16 cellular contexts compared by ENCODE assay signal in the genomic region with DNA sequence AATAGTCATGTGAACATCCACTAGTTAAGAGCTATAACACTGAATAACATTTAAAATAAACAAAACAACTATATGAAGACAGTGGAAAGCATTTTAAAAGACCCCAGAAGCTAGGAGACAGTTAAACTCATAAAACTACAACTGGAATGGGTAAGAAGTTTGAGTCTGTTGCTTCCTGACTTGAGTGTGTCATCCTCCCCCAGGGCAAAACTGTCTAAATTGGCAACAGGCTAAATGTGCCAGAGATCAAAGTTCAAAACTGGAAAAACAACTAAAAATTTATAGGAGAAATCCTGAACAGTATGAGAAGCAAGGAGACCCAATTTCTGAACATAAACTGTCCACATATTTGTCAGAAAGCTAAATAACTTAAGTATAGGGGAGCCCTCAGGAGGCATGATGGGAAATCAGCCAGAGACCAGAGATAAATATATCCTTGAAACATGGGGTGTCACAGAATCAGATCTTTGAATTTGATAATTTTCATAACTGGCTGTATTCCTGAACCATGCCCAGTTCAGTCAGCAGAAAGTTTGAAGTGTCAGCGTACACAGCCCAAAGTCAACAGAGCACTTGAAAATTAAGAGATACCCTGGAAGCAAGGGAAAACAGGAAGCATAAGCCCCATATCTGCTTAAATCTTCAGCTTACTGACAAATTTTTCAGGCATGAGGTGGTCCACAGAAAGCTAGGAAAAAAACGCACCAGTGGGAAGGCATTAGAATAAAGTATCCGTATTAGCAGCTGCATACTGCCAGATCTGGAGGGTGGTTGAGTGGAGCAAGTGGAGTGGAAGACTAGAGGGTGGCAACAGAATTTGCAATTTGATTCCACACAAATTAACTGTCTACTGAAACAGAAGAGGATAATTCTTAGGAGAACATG.
DNase-seq lines count a peak whose midpoint lies in the region; ATAC-seq and TF ChIP-seq lines count a peak whose summit lies in the region.
"Had no signal": no experiment of that assay in that cellular context is flagged by ENCODE, and none has a peak within 500 bp of the region (broad histone marks: within the 10 kb centered on the region; RNA-seq: fewer than 3 reads in every experiment).

No MANE protein-coding gene starts in this region.

- H3K27ac Mint-ChIP-seq in type B pancreatic cell = no peak overlapping the region
- H3K27ac Mint-ChIP-seq: CD8-positive, alpha-beta memory T cell had no signal

- H3K9me3 Mint-ChIP-seq in type B pancreatic cell = peaks cover 8% of the 10 kb centered on the region

- H3K9me3 ChIP-seq in mammary epithelial cell (replicated peaks; ENCODE audit: insufficient read depth, low read length) (no peaks in the 10 kb centered on the region), left lung (peaks cover 0 to 17% of the 10 kb centered on the region in 2 donors)

- no peaks in the 10 kb centered on the region for H3K4me1 Mint-ChIP-seq in type B pancreatic cell (ENCODE audit: unreplicated experiment)
- H3K4me1 Mint-ChIP-seq: CD8-positive, alpha-beta memory T cell had no signal

- H3K27me3 ChIP-seq in mammary epithelial cell (ENCODE audit: insufficient read depth, low read length) (no peaks in the 10 kb centered on the region), left lung (no peaks in the 10 kb centered on the region)
- H3K27me3 ChIP-seq: BLaER1 had no signal

- H3K4me3 Mint-ChIP-seq in type B pancreatic cell = no peak overlapping the region
- H3K4me3 Mint-ChIP-seq: CD8-positive, alpha-beta memory T cell had no signal

- no peak overlapping the region for H3K27ac ChIP-seq in mammary epithelial cell (ENCODE audit: insufficient read depth, low read depth, low read length)
- no peak overlapping the region for H3K27ac ChIP-seq in left lung
- H3K27ac ChIP-seq: BLaER1 had no signal

- DNase-seq in DMS53 treated with DMSO at 0.1 percent for 48 hours (lab: John Stamatoyannopoulos, UW; ENCODE audit: unreplicated experiment) (peak; percentile 29), LoVo (ENCODE audit: low spot score) (peak; percentile 3), mammary epithelial cell (peak; percentile 64), left lung (no peak), superior temporal gyrus (ENCODE audit: extremely low spot score) (no peak), H4 (ENCODE audit: low spot score) (no peak), type B pancreatic cell (ENCODE audit: extremely low spot score, unreplicated experiment) (no peak)
- DNase-seq: CD8-positive, alpha-beta memory T cell; IMR-90; Kasumi-1; MV-4-11; NCI-H1417; NCI-H187 treated with DMSO at 0.1 percent for 48 hours; NCI-H774 had no signal

- H3K36me3 ChIP-seq in mammary epithelial cell (ENCODE audit: insufficient read depth, low read length) (peaks cover under 1% of the 10 kb centered on the region), left lung (no peaks in the 10 kb centered on the region)
- H3K36me3 ChIP-seq: BLaER1 had no signal

- H3K4me2 ChIP-seq in mammary epithelial cell (ENCODE audit: insufficient read depth, low read depth, low read length) = no peak overlapping the region
- H3K4me2 ChIP-seq: BLaER1 had no signal

- H3K27me3 Mint-ChIP-seq in type B pancreatic cell = no peaks in the 10 kb centered on the region

- TF ChIP-seq CTCF in mammary epithelial cell (conservative IDR thresholded peaks at IDR 0.05 in 1 of 2, IDR thresholded peaks at IDR 0.05 in 1 of 2; ENCODE audit: extremely low read depth in 1 of 2, insufficient read depth in 1 of 2, low read depth in 1 of 2, low read length in 2 of 2) = no peak
- no peak for TF ChIP-seq CTCF in left lung (IDR thresholded peaks at IDR 0.05)
- TF ChIP-seq CTCF in type B pancreatic cell (conservative IDR thresholded peaks at IDR 0.05) = no peak

- no peaks in the 10 kb centered on the region for H3K79me2 ChIP-seq in mammary epithelial cell (ENCODE audit: insufficient read depth, low read length)

- no peak overlapping the region for H3K4me3 ChIP-seq in mammary epithelial cell (replicated peaks in 1 of 3; ENCODE audit: insufficient read depth in 1 of 3, low read depth in 2 of 3, low read length in 3 of 3)
- no peak overlapping the region for H3K4me3 ChIP-seq in left lung
- H3K4me3 ChIP-seq: BLaER1 had no signal

- H3K36me3 Mint-ChIP-seq in type B pancreatic cell = no peaks in the 10 kb centered on the region
- H3K36me3 Mint-ChIP-seq: CD8-positive, alpha-beta memory T cell had no signal

- H4K20me1 ChIP-seq in mammary epithelial cell (ENCODE audit: insufficient read depth, low read length) = no peaks in the 10 kb centered on the region
- H4K20me1 ChIP-seq: BLaER1 had no signal

- no TSS peak for BruUV-seq in mammary epithelial cell (replicated peaks; lab: Mats Ljungman, UMichigan)

- CTCF ChIA-PET in mammary epithelial cell (lab: Charles Lee; ENCODE audit: low non-redundant PET) = no interaction called here

- WGBS in mammary epithelial cell (ENCODE audit: low coverage, missing lambda C conversion rate) = 96% methylated on average over 3 of the region's 3 CpGs

- H3K4me1 ChIP-seq in mammary epithelial cell (ENCODE audit: insufficient read depth, low read length) (peaks cover 14% of the 10 kb centered on the region), left lung (no peaks in the 10 kb centered on the region)
- H3K4me1 ChIP-seq: BLaER1 had no signal

- dilution Hi-C loops in mammary epithelial cell (cut with HindIII; ENCODE audit: low sequenced_read_pairs) = no loop called here

- in situ Hi-C loops in mammary epithelial cell (cut with MboI; ENCODE audit: low sequenced_read_pairs in 2 of 2) = no loop called here

- no peak overlapping the region for H3K9ac ChIP-seq in mammary epithelial cell (ENCODE audit: insufficient read depth, low read length)
- H3K9ac ChIP-seq: BLaER1 had no signal

- intact Hi-C loops in mammary epithelial cell (cut with micrococcal nuclease) = no loop called here
- intact Hi-C loops in left lung (cut with DNase I) = no loop called here

- H2AFZ ChIP-seq in mammary epithelial cell (ENCODE audit: low read depth, low read length) = no peak overlapping the region

- ATAC-seq in left lung = peak; percentile 75
- ATAC-seq: Right ventricle myocardium inferior had no signal

Comparison
In these comparisons a context has a peak if more than half of its experiments do, and no peak if none do; other contexts are left out.
1. DNase-seq: peak in DMS53 treated with DMSO at 0.1 percent for 48 hours (single experiment), LoVo (single experiment) and mammary epithelial cell (single experiment); none in left lung (0 of 2), superior temporal gyrus (single experiment), H4 (single experiment) and type B pancreatic cell (single experiment).